ENCODE assay signal across 1 cellular context in the genomic region with DNA sequence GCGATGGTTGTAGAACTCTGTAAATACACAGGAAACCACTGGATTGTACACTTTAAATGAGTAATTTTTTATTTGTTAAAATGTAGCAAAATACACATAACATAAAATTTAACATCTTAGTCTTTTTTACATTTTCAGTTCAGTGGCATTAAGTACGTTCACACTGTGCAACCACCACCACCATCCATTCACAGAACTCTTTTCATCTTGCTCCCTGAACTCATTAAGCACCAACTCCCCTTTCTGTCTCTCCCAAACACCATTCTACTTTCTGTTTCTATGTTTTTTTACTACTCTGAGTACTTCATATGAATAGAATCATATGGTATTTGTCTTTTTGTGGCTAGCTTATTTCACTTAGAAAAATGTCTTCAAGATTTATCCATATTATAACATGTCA.
TF ChIP-seq lines count a peak whose summit lies in the region.

No MANE protein-coding gene starts in this region.

TF ChIP-seq in A549, 52 proteins besides CTCF, POLR2A, EP300 and RAD21:
- TF ChIP-seq FOSL2 (IDR thresholded peaks at IDR 0.05), result no peak
- no peak for TF ChIP-seq FOSL2 (CRISPR knock-in tag; IDR thresholded peaks at IDR 0.05)
- TF ChIP-seq PBX3 (IDR thresholded peaks at IDR 0.05), result no peak
- no peak for TF ChIP-seq POLR2AphosphoS2 (conservative IDR thresholded peaks at IDR 0.05; ENCODE audit: low read length)
- no peak for TF ChIP-seq HOXB13 (CRISPR knock-in tag; IDR thresholded peaks at IDR 0.05; ENCODE audit: low read depth)
- TF ChIP-seq MAFK (IDR thresholded peaks at IDR 0.05; ENCODE audit: partially characterized antibody), result no peak
- TF ChIP-seq, protein P1, sequence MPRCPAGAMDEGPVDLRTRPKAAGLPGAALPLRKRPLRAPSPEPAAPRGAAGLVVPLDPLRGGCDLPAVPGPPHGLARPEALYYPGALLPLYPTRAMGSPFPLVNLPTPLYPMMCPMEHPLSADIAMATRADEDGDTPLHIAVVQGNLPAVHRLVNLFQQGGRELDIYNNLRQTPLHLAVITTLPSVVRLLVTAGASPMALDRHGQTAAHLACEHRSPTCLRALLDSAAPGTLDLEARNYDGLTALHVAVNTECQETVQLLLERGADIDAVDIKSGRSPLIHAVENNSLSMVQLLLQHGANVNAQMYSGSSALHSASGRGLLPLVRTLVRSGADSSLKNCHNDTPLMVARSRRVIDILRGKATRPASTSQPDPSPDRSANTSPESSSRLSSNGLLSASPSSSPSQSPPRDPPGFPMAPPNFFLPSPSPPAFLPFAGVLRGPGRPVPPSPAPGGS (IDR thresholded peaks at IDR 0.05), result no peak
- TF ChIP-seq HMGXB4 (CRISPR knock-in tag; IDR thresholded peaks at IDR 0.05; ENCODE audit: borderline replicate concordance), result no peak
- TF ChIP-seq PHF8 (IDR thresholded peaks at IDR 0.05; ENCODE audit: borderline replicate concordance, low read depth), result no peak
- TF ChIP-seq KDM5A (IDR thresholded peaks at IDR 0.05), result no peak
- no peak for TF ChIP-seq BHLHE40 (IDR thresholded peaks at IDR 0.05; ENCODE audit: low read depth, low read length)
